26 cellular contexts compared by ENCODE assay signal in genomic region chr2:229170171-229170570, GRCh38.
A peak's percentile ranks its signal among the peaks of the same experiment; 100 is the strongest.
DNase-seq lines count a peak whose midpoint lies in the region; ATAC-seq and TF ChIP-seq lines count a peak whose summit lies in the region.
"Had no signal": no experiment of that assay in that cellular context is flagged by ENCODE, and none has a peak within 500 bp of the region (broad histone marks: within the 10 kb centered on the region; RNA-seq: fewer than 3 reads in every experiment).

No MANE protein-coding gene starts in this region.

- H3K27ac Mint-ChIP-seq in CD8-positive, alpha-beta T cell = no peak overlapping the region
- H3K27ac Mint-ChIP-seq: B cell; CD8-positive, alpha-beta memory T cell; IgD-negative memory B cell had no signal

- peaks cover 13 to 28% of the 10 kb centered on the region in 2 donors for H3K4me1 ChIP-seq in adrenal gland (replicated peaks in 1 of 2)
- peaks cover 27% of the 10 kb centered on the region for H3K4me1 ChIP-seq in hepatocyte (ENCODE audit: insufficient read depth)
- no peaks in the 10 kb centered on the region for H3K4me1 ChIP-seq in CD8-positive, alpha-beta T cell (ENCODE audit: insufficient read depth, low read length)

- no peaks in the 10 kb centered on the region for H4K20me1 ChIP-seq in hepatocyte (ENCODE audit: insufficient read depth, poor library complexity, severe bottlenecking)

- CTCF ChIA-PET in CD8-positive, alpha-beta T cell (lab: Charles Lee) = no interaction called here

- H3K9me2 ChIP-seq in hepatocyte (replicated peaks; ENCODE audit: insufficient read depth) = no peaks in the 10 kb centered on the region

- H3K9me3 ChIP-seq in adrenal gland (replicated peaks in 1 of 3) (no peaks in the 10 kb centered on the region), hepatocyte (ENCODE audit: low read depth) (no peaks in the 10 kb centered on the region)
- no peaks in the 10 kb centered on the region for H3K9me3 ChIP-seq in CD8-positive, alpha-beta T cell (ENCODE audit: low read length)

- H3K79me2 ChIP-seq in hepatocyte = peaks cover 6% of the 10 kb centered on the region

- peaks cover 3% of the 10 kb centered on the region for H3K9me3 Mint-ChIP-seq in CD8-positive, alpha-beta T cell

- TF ChIP-seq CTCF in adrenal gland (IDR thresholded peaks at IDR 0.05) (no peak), choroid plexus epithelial cell (conservative IDR thresholded peaks at IDR 0.05; ENCODE audit: low read depth, low read length) (no peak), hepatocyte (IDR thresholded peaks at IDR 0.05; ENCODE audit: poor library complexity) (no peak)
- no peak for TF ChIP-seq CTCF in CD8-positive, alpha-beta T cell (IDR thresholded peaks at IDR 0.05)

- no peak overlapping the region for H3K4me3 Mint-ChIP-seq in CD8-positive, alpha-beta T cell
- H3K4me3 Mint-ChIP-seq: B cell; CD8-positive, alpha-beta memory T cell; IgD-negative memory B cell had no signal

- no peaks in the 10 kb centered on the region for H3K36me3 Mint-ChIP-seq in CD8-positive, alpha-beta T cell
- H3K36me3 Mint-ChIP-seq: CD8-positive, alpha-beta memory T cell; IgD-negative memory B cell had no signal

- intact Hi-C loops in adrenal gland (cut with DNase I) = no loop called here
- intact Hi-C loops in CD8-positive, alpha-beta T cell (cut with DNase I, micrococcal nuclease) = no loop called here

- peak overlapping the region in 3 of 5 donors; percentile 24 to 56 (median 54) for H3K27ac ChIP-seq in adrenal gland
- peak overlapping the region; percentile 25 for H3K27ac ChIP-seq in hepatocyte
- H3K27ac ChIP-seq in CD8-positive, alpha-beta T cell (ENCODE audit: low read depth, low read length) = no peak overlapping the region
- H3K27ac ChIP-seq: C4-2B, HL-60, KMS-11 had no signal

- H3K36me3 ChIP-seq in adrenal gland (replicated peaks in 1 of 2) (no peaks in the 10 kb centered on the region), hepatocyte (replicated peaks; ENCODE audit: insufficient read depth, low read depth) (no peaks in the 10 kb centered on the region)
- no peaks in the 10 kb centered on the region for H3K36me3 ChIP-seq in CD8-positive, alpha-beta T cell (ENCODE audit: insufficient read depth, low read length)

- 46 to 57% (median 50%) methylated on average over 2 of the region's 2 CpGs for WGBS in adrenal gland, 4 donors
- WGBS in hepatocyte (ENCODE audit: low lambda C conversion rate, missing lambda C conversion rate) = 67% methylated on average over 2 of the region's 2 CpGs

- H3K4me2 ChIP-seq in hepatocyte = peak overlapping the region; percentile 45
- H3K4me2 ChIP-seq: KMS-11 had no signal

- H3K4me1 Mint-ChIP-seq in CD8-positive, alpha-beta T cell (ENCODE audit: low read depth) = no peaks in the 10 kb centered on the region
- H3K4me1 Mint-ChIP-seq: B cell; CD8-positive, alpha-beta memory T cell; IgD-negative memory B cell had no signal

- POLR2A ChIA-PET in CD8-positive, alpha-beta T cell (lab: Charles Lee) = no interaction called here

- H3K4me3 ChIP-seq in adrenal gland = peak overlapping the region in 1 of 4 donors; percentile 43
- no peak overlapping the region for H3K4me3 ChIP-seq in choroid plexus epithelial cell (ENCODE audit: low read depth, low read length)
- no peak overlapping the region for H3K4me3 ChIP-seq in hepatocyte
- H3K4me3 ChIP-seq in CD8-positive, alpha-beta T cell (ENCODE audit: low read depth, low read length) = no peak overlapping the region

- ATAC-seq in CD8-positive, alpha-beta T cell = no peak
- ATAC-seq in HG03039 (IDR thresholded peaks at IDR 0.05; ENCODE audit: unreplicated experiment) = no peak

- in situ Hi-C loops in ACHN (cut with HindIII; ENCODE audit: low pct_ligation_motif_present, low pct_unique_long_range_greater_than_20kb, low sequenced_read_pairs) = no loop called here

- no peak for DNase-seq in adrenal gland
- peak; percentile 73 for DNase-seq in choroid plexus epithelial cell (ENCODE audit: low read depth)
- no peak for DNase-seq in hepatocyte (ENCODE audit: low spot score)
- no peak for DNase-seq in CD8-positive, alpha-beta T cell
- DNase-seq in SIG-M5 treated with dmso at 0.1 percent for 504 hours (lab: John Stamatoyannopoulos, UW; ENCODE audit: unreplicated experiment) = no peak
- DNase-seq in ACHN = no peak
- DNase-seq: CD8-positive, alpha-beta memory T cell; DMS 273 treated with DMSO at 0.1 percent for 48 hours; DMS79; EL; GF-D8; HCEC 1CT; NCI-H1092; NCI-H1417 treated with DMSO at 0.1 percent for 48 hours; NCI-H1694 treated with DMSO at 0.1 percent for 48 hours; NCI-H2081; NCI-H2227 treated with DMSO at 0.1 percent for 48 hours; NCI-H526 treated with DMSO at 0.1 percent for 48 hours; Right ventricle myocardium superior; RPMI8226 had no signal

- H2AFZ ChIP-seq in hepatocyte = no peak overlapping the region

- peaks cover 2% of the 10 kb centered on the region for H3K27me3 Mint-ChIP-seq in CD8-positive, alpha-beta T cell (ENCODE audit: low read depth)
- H3K27me3 Mint-ChIP-seq: B cell; CD8-positive, alpha-beta memory T cell; IgD-negative memory B cell had no signal

- H3K27me3 ChIP-seq in adrenal gland (no peaks in the 10 kb centered on the region), hepatocyte (no peaks in the 10 kb centered on the region)
- H3K27me3 ChIP-seq in CD8-positive, alpha-beta T cell (ENCODE audit: insufficient read depth, low read length) = no peaks in the 10 kb centered on the region

- no peak for TF ChIP-seq POLR2A in adrenal gland (IDR thresholded peaks at IDR 0.05)
